ENCODE assay signal across 9 cellular contexts in genomic region chr20:37288091-37288490, GRCh38. TPM values are rescaled to one million over a fixed set of nuclear protein-coding genes. Genes with fewer than 3 reads are reported as not detected.
DNase-seq lines count a peak whose midpoint lies in the region; ATAC-seq and TF ChIP-seq lines count a peak whose summit lies in the region.
"Had no signal": no experiment of that assay in that cellular context is flagged by ENCODE, and none has a peak within 500 bp of the region (broad histone marks: within the 10 kb centered on the region; RNA-seq: fewer than 3 reads in every experiment).

No MANE protein-coding gene starts in this region.

- H3K9me3 Mint-ChIP-seq in Caco-2 (ENCODE audit: unreplicated experiment), result no peaks in the 10 kb centered on the region
- H3K9me3 Mint-ChIP-seq in natural killer cell treated with Interleukin-12 subunit alpha and Interleukin-12 subunit beta and Interleukin-15 and Interleukin-18, amount 100 ng/mL, for 72 hours, result no peaks in the 10 kb centered on the region

- H3K36me3 Mint-ChIP-seq in Caco-2 (ENCODE audit: insufficient read depth, unreplicated experiment), result peaks cover 23% of the 10 kb centered on the region
- peaks cover 10% of the 10 kb centered on the region for H3K36me3 Mint-ChIP-seq in natural killer cell treated with Interleukin-12 subunit alpha and Interleukin-12 subunit beta and Interleukin-15 and Interleukin-18, amount 100 ng/mL, for 72 hours

- POLR2A ChIA-PET in Caco-2 (lab: Charles Lee), result interaction anchor here (0.6 to 3.0 kb wide), 2 partner anchors 18 to 56 kb away, joined by 5 to 45 read pairs; no protein-coding TSS in a partner anchor

- H3K4me3 ChIP-seq in Caco-2 (ENCODE audit: low read depth, low read length) (no peak overlapping the region), MG63 (no peak overlapping the region), breast epithelium (no peak overlapping the region)

- H3K27me3 ChIP-seq in Caco-2 (replicated peaks; ENCODE audit: control insufficient read depth, insufficient read depth, low read length) (no peaks in the 10 kb centered on the region), MG63 (no peaks in the 10 kb centered on the region), breast epithelium (no peaks in the 10 kb centered on the region)

- intact Hi-C loops in Caco-2 (cut with micrococcal nuclease; ENCODE audit: unreplicated experiment) (no loop called here), breast epithelium (cut with DNase I; ENCODE audit: low total_unique reads) (no loop called here)

- DNase-seq in Caco-2 (no peak), MG63 (peak; percentile 92), breast epithelium (ENCODE audit: low spot score in 2 of 2) (peak in 1 of 2 donors; percentile 93), glomerular visceral epithelial cell (ENCODE audit: extremely low spot score) (no peak), NCI-H510A (lab: John Stamatoyannopoulos, UW) (no peak)
- DNase-seq in natural killer cell treated with Interleukin-12 subunit alpha and Interleukin-12 subunit beta and Interleukin-15 and Interleukin-18, amount 100 ng/mL, for 72 hours (ENCODE audit: low spot score), result no peak
- DNase-seq: stimulated activated CD4-positive, alpha-beta T cell treated with anti-CD3 and anti-CD28 coated beads, Interleukin-12 subunit alpha, Interleukin-12 subunit beta, amount 100 ng/mL, for 4 hours; T1000 had no signal

- no peaks in the 10 kb centered on the region for H3K9me3 ChIP-seq in Caco-2
- 0 out of 2 replicates have a peak, but pooled peaks cover 2% of the 10 kb centered on the region for H3K9me3 ChIP-seq in MG63
- no peaks in the 10 kb centered on the region for H3K9me3 ChIP-seq in breast epithelium

- no peak overlapping the region for H3K27ac Mint-ChIP-seq in Caco-2 (ENCODE audit: unreplicated experiment)
- no peak overlapping the region for H3K27ac Mint-ChIP-seq in natural killer cell treated with Interleukin-12 subunit alpha and Interleukin-12 subunit beta and Interleukin-15 and Interleukin-18, amount 100 ng/mL, for 72 hours

- H3K36me3 ChIP-seq in Caco-2 (ENCODE audit: control insufficient read depth, insufficient read depth, low read length) (peaks cover 2% of the 10 kb centered on the region), MG63 (peaks cover 31% of the 10 kb centered on the region), breast epithelium (no peaks in the 10 kb centered on the region)

- peaks cover 7% of the 10 kb centered on the region for H3K4me1 Mint-ChIP-seq in Caco-2 (ENCODE audit: low read depth, unreplicated experiment)
- H3K4me1 Mint-ChIP-seq in natural killer cell treated with Interleukin-12 subunit alpha and Interleukin-12 subunit beta and Interleukin-15 and Interleukin-18, amount 100 ng/mL, for 72 hours (ENCODE audit: low read depth in 2 of 2), result peaks cover 12 to 16% of the 10 kb centered on the region in 2 donors

- CTCF ChIA-PET in Caco-2 (lab: Charles Lee), result no interaction called here

- peak overlapping the region; percentile 53 to 95 for H3K27ac ChIP-seq in breast epithelium

- TF ChIP-seq POLR2A in breast epithelium (IDR thresholded peaks at IDR 0.05), result no peak

- peaks cover 20% of the 10 kb centered on the region for H3K4me1 ChIP-seq in Caco-2
- H3K4me1 ChIP-seq in breast epithelium, result peaks cover 0 to 9% of the 10 kb centered on the region in 2 donors

- TF ChIP-seq CTCF in Caco-2 (IDR thresholded peaks at IDR 0.05; ENCODE audit: insufficient read depth in 1 of 2, low read depth in 1 of 2, low read length in 1 of 2, severe bottlenecking in 1 of 2, unreplicated experiment in 1 of 2) (no peak), breast epithelium (IDR thresholded peaks at IDR 0.05) (no peak)

- ATAC-seq in natural killer cell treated with Interleukin-12 subunit alpha and Interleukin-12 subunit beta and Interleukin-15 and Interleukin-18, amount 100 ng/mL, for 72 hours, result no peak
- ATAC-seq in HG03432 (IDR thresholded peaks at IDR 0.05; ENCODE audit: unreplicated experiment), result no peak

- no peaks in the 10 kb centered on the region for H3K27me3 Mint-ChIP-seq in Caco-2 (ENCODE audit: insufficient read depth, unreplicated experiment)
- H3K27me3 Mint-ChIP-seq in natural killer cell treated with Interleukin-12 subunit alpha and Interleukin-12 subunit beta and Interleukin-15 and Interleukin-18, amount 100 ng/mL, for 72 hours, result peaks cover 0 to 2% of the 10 kb centered on the region in 2 donors

- no TSS peak for BruUV-seq in Caco-2 (replicated peaks; lab: Mats Ljungman, UMichigan)

- H3K4me3 Mint-ChIP-seq in Caco-2 (ENCODE audit: unreplicated experiment), result peak overlapping the region; percentile 86
- peak overlapping the region; percentile 61 for H3K4me3 Mint-ChIP-seq in natural killer cell treated with Interleukin-12 subunit alpha and Interleukin-12 subunit beta and Interleukin-15 and Interleukin-18, amount 100 ng/mL, for 72 hours

RNA-seq across cellular contexts. Expression of gene MANBAL, which starts 1.4 kb away (rescaled TPM):
- total RNA-seq in Caco-2 (2022), result 95.6 and 106 TPM in 2 replicates
- 72.7 and 107 TPM in 2 replicates for total RNA-seq in MG63 (2014; rRNA removed; shearing (Covaris generic); ENCODE audit: low replicate concordance)
- total RNA-seq in breast epithelium, result 10 to 100 TPM; 31.8 to 42.0 (median 34.7) TPM
- total RNA-seq in natural killer cell treated with Interleukin-12 subunit alpha and Interleukin-12 subunit beta and Interleukin-15 and Interleukin-18, amount 100 ng/mL, for 72 hours, result 10 to 100 TPM; 12.7 to 14.4 TPM

RNA-seq across cellular contexts. Expression of gene GHRH, which starts 26.5 kb away (rescaled TPM):
- total RNA-seq in Caco-2 (2022) (not detected in 2 replicates), breast epithelium (not detected)
- total RNA-seq in MG63 (2014; rRNA removed; shearing (Covaris generic); ENCODE audit: low replicate concordance), result not detected in 2 replicates
- total RNA-seq in natural killer cell treated with Interleukin-12 subunit alpha and Interleukin-12 subunit beta and Interleukin-15 and Interleukin-18, amount 100 ng/mL, for 72 hours, result not detected

RNA-seq across cellular contexts. Expression of gene SRC, which starts 57.8 kb away (rescaled TPM):
- 197 and 222 TPM in 2 replicates for total RNA-seq in Caco-2 (2022)
- 25.4 and 33.0 TPM in 2 replicates for total RNA-seq in MG63 (2014; rRNA removed; shearing (Covaris generic); ENCODE audit: low replicate concordance)
- total RNA-seq in breast epithelium, result 10 to 100 TPM; 12.8 to 25.6 (median 20.6) TPM
- 1 to 10 TPM; 6.8 to 8.6 TPM for total RNA-seq in natural killer cell treated with Interleukin-12 subunit alpha and Interleukin-12 subunit beta and Interleukin-15 and Interleukin-18, amount 100 ng/mL, for 72 hours
